In genomic region chr6:11232177-11232967, GRCh38 we compare ENCODE assay signal across 1 cellular context.
TF ChIP-seq lines count a peak whose summit lies in the region.

NEDD9 (minus strand) TSS chr6:11232668; CDS start chr6:11232515, 153 bp downstream.

TF ChIP-seq in K562, 482 proteins besides CTCF, POLR2A, EP300 and RAD21 (continued from another document and continues in another):
- no peak for TF ChIP-seq ARID4B (CRISPR knock-in tag; IDR thresholded peaks at IDR 0.05)
- TF ChIP-seq CXXC5 (CRISPR knock-in tag; IDR thresholded peaks at IDR 0.05), result peak; percentile 37; the same call in 1 of the 2 replicates
- peak; percentile 10; the same call in 1 of the 2 replicates for TF ChIP-seq HMBOX1 (IDR thresholded peaks at IDR 0.05)
- TF ChIP-seq BRD9 (IDR thresholded peaks at IDR 0.05; ENCODE audit: low read depth, partially characterized antibody), result no peak
- TF ChIP-seq ATF1 (CRISPR knock-in tag; IDR thresholded peaks at IDR 0.05), result no peak
- peak; percentile 63; the same call in 1 of the 2 replicates for TF ChIP-seq ATF1 (tag; IDR thresholded peaks at IDR 0.05)
- no peak for TF ChIP-seq HDAC8 (tag; IDR thresholded peaks at IDR 0.05)
- TF ChIP-seq KAT8 (IDR thresholded peaks at IDR 0.05; ENCODE audit: low read depth), result no peak
- no peak for TF ChIP-seq DNMT1 (IDR thresholded peaks at IDR 0.05)
- peak; percentile 13; the same call in 1 of the 2 replicates for TF ChIP-seq CTBP1 (IDR thresholded peaks at IDR 0.05; ENCODE audit: borderline replicate concordance)
- no peak for TF ChIP-seq ZNF212 (CRISPR knock-in tag; IDR thresholded peaks at IDR 0.05)
- TF ChIP-seq YY1 (IDR thresholded peaks at IDR 0.05; ENCODE audit: borderline replicate concordance in 1 of 3, control insufficient read depth in 1 of 3, extremely low read depth in 1 of 3, insufficient read depth in 3 of 3, insufficient read length in 1 of 3, insufficient replicate concordance in 2 of 3, low read depth in 1 of 3, low read length in 2 of 3), result peak in 1 of 3 experiments; percentile 34
- TF ChIP-seq ZKSCAN1 (IDR thresholded peaks at IDR 0.05; ENCODE audit: low read depth, low read length), result no peak
- no peak for TF ChIP-seq ESRRB (CRISPR knock-in tag; IDR thresholded peaks at IDR 0.05; ENCODE audit: borderline replicate concordance)
- peak; percentile 76 for TF ChIP-seq PKNOX1 (IDR thresholded peaks at IDR 0.05)
- no peak for TF ChIP-seq ZNF174 (CRISPR knock-in tag; IDR thresholded peaks at IDR 0.05)
- TF ChIP-seq TAF7 (tag; IDR thresholded peaks at IDR 0.05), result no peak
- no peak for TF ChIP-seq CBX8 (IDR thresholded peaks at IDR 0.05; ENCODE audit: borderline replicate concordance, extremely low read depth, low read depth, low read length, poor library complexity, severe bottlenecking)
- no peak for TF ChIP-seq GTF3C2 (IDR thresholded peaks at IDR 0.05; ENCODE audit: borderline replicate concordance, extremely low read depth, insufficient read length)
- TF ChIP-seq HSF4 (CRISPR knock-in tag; IDR thresholded peaks at IDR 0.05; ENCODE audit: borderline replicate concordance), result no peak
- no peak for TF ChIP-seq ZFP1 (CRISPR knock-in tag; IDR thresholded peaks at IDR 0.05)
- peak; percentile 47; the same call in 1 of the 2 replicates for TF ChIP-seq JUND (IDR thresholded peaks at IDR 0.05; ENCODE audit: borderline replicate concordance, low read depth, low read length)
- no peak; the same call in 2 of the 3 replicates for TF ChIP-seq JUND (tag; IDR thresholded peaks at IDR 0.05; ENCODE audit: borderline replicate concordance, low read depth, low read length)
- no peak for TF ChIP-seq CBX1 (IDR thresholded peaks at IDR 0.05; ENCODE audit: low read depth)
- TF ChIP-seq NFE2 (IDR thresholded peaks at IDR 0.05; ENCODE audit: low read depth), result 0 out of 2 replicates have a peak, but pooled peaks have one; percentile 2
- no peak for TF ChIP-seq GTF2F1 (IDR thresholded peaks at IDR 0.05; ENCODE audit: low read depth, low read length)
- TF ChIP-seq ATF4 (CRISPR knock-in tag; IDR thresholded peaks at IDR 0.05), result no peak
- no peak for TF ChIP-seq MED1 (CRISPR knock-in tag; IDR thresholded peaks at IDR 0.05; ENCODE audit: borderline replicate concordance)
- no peak for TF ChIP-seq THAP7 (CRISPR knock-in tag; IDR thresholded peaks at IDR 0.05)
- TF ChIP-seq UBTF (IDR thresholded peaks at IDR 0.05; ENCODE audit: borderline replicate concordance in 1 of 2, low read depth in 2 of 2, low read length in 2 of 2), result 0 out of 4 replicates have a peak, but pooled peaks of 1 of the 2 experiments have one; percentile 48
- peak; percentile 19; the same call in 1 of the 2 replicates for TF ChIP-seq FOXM1 (IDR thresholded peaks at IDR 0.05; ENCODE audit: low read depth)
- no peak for TF ChIP-seq FOXM1 (CRISPR knock-in tag; IDR thresholded peaks at IDR 0.05; ENCODE audit: low read depth)
- TF ChIP-seq FOXA3 (CRISPR knock-in tag; conservative IDR thresholded peaks at IDR 0.05 in 1 of 2, IDR thresholded peaks at IDR 0.05 in 1 of 2), result no peak
- TF ChIP-seq BRCA1 (IDR thresholded peaks at IDR 0.05), result no peak
- TF ChIP-seq BRCA1 (CRISPR knock-in tag; IDR thresholded peaks at IDR 0.05), result no peak
- TF ChIP-seq ERF (CRISPR knock-in tag; IDR thresholded peaks at IDR 0.05), result 0 out of 2 replicates have a peak, but pooled peaks have one; percentile 43
- no peak for TF ChIP-seq ZNF140 (CRISPR knock-in tag; IDR thresholded peaks at IDR 0.05)
- TF ChIP-seq ZBTB11 (CRISPR knock-in tag; IDR thresholded peaks at IDR 0.05), result peak in 1 of 3 experiments; percentile 64; a peak in 1 of 6 replicates
- no peak for TF ChIP-seq ZNF398 (CRISPR knock-in tag; IDR thresholded peaks at IDR 0.05)
- TF ChIP-seq MEIS2 (IDR thresholded peaks at IDR 0.05; ENCODE audit: partially characterized antibody), result peak; percentile 55
- TF ChIP-seq NRF1 (conservative IDR thresholded peaks at IDR 0.05 in 1 of 2, IDR thresholded peaks at IDR 0.05 in 1 of 2), result peak; percentile 80 to 82
- TF ChIP-seq SP1 (CRISPR knock-in tag; IDR thresholded peaks at IDR 0.05), result peak; percentile 44; the same call in 1 of the 2 replicates
- no peak for TF ChIP-seq FUS (optimal IDR thresholded peaks at IDR 0.05; ENCODE audit: low read depth, low read length)
- TF ChIP-seq DPF2 (IDR thresholded peaks at IDR 0.05), result peak; percentile 72
